ENCODE assay signal across 23 cellular contexts in genomic region chr6:80436663-80437062, GRCh38.
DNase-seq lines count a peak whose midpoint lies in the region; ATAC-seq, FAIRE-seq and TF ChIP-seq lines count a peak whose summit lies in the region.
"Had no signal": no experiment of that assay in that cellular context is flagged by ENCODE, and none has a peak within 500 bp of the region (broad histone marks: within the 10 kb centered on the region; RNA-seq: fewer than 3 reads in every experiment).

No MANE protein-coding gene starts in this region.

- POLR2A ChIA-PET in SK-N-SH (lab: Yijun Ruan, JAX): no interaction called here
- POLR2A ChIA-PET in IMR-90 (lab: Charles Lee; ENCODE audit: unreplicated experiment): no interaction called here

- no peaks in the 10 kb centered on the region for H3K9me2 ChIP-seq in SK-N-SH
- no peaks in the 10 kb centered on the region for H3K9me2 ChIP-seq in neural cell (ENCODE audit: insufficient read depth, low read length)

- no peaks in the 10 kb centered on the region for H3K27me3 ChIP-seq in SK-N-SH (ENCODE audit: insufficient read depth)
- no peaks in the 10 kb centered on the region for H3K27me3 ChIP-seq in IMR-90 (ENCODE audit: control insufficient read depth, insufficient read depth, low read length)
- H3K27me3 ChIP-seq in neural cell (ENCODE audit: insufficient read depth, low read depth, low read length): no peaks in the 10 kb centered on the region
- H3K27me3 ChIP-seq in skeletal muscle satellite cell (ENCODE audit: control insufficient read depth, insufficient read depth, low read length): no peaks in the 10 kb centered on the region
- H3K27me3 ChIP-seq: BLaER1 treated with 17β-estradiol and CSF1 and Interleukin-3, amounts not matched to agents 10 nM and 100 nM had no signal

- no peak overlapping the region for H3K14ac ChIP-seq in IMR-90 (replicated peaks; ENCODE audit: low read depth, low read length)

- no peak overlapping the region for H2AK5ac ChIP-seq in IMR-90 (ENCODE audit: low read depth, low read length)

- TF ChIP-seq RAD21 in SK-N-SH (IDR thresholded peaks at IDR 0.05; ENCODE audit: low read length) (no peak), IMR-90 (IDR thresholded peaks at IDR 0.05; ENCODE audit: low read length) (no peak), neural cell (conservative IDR thresholded peaks at IDR 0.05) (no peak)

- H4K91ac ChIP-seq in IMR-90 (ENCODE audit: insufficient read depth, low read depth, low read length): no peak overlapping the region

- TF ChIP-seq CTCF in SK-N-SH (IDR thresholded peaks at IDR 0.05): no peak
- TF ChIP-seq CTCF in IMR-90 (conservative IDR thresholded peaks at IDR 0.05; ENCODE audit: low read depth, low read length): no peak
- TF ChIP-seq CTCF in neural cell (IDR thresholded peaks at IDR 0.05; ENCODE audit: poor library complexity, severe bottlenecking): no peak

- H3K9me3 ChIP-seq in SK-N-SH (no peaks in the 10 kb centered on the region), IMR-90 (ENCODE audit: control insufficient read depth, insufficient read depth, low read length) (no peaks in the 10 kb centered on the region), neural cell (ENCODE audit: low read length) (no peaks in the 10 kb centered on the region), skeletal muscle satellite cell (replicated peaks; ENCODE audit: low read length) (no peaks in the 10 kb centered on the region)
- H3K9me3 ChIP-seq: A549; BLaER1 treated with 17β-estradiol and CSF1 and Interleukin-3, amounts not matched to agents 10 nM and 100 nM had no signal

- no peak overlapping the region for H3K18ac ChIP-seq in IMR-90 (ENCODE audit: low read depth, low read length)

- H3F3A ChIP-seq in SK-N-SH (replicated peaks; ENCODE audit: insufficient read depth): peaks cover 18% of the 10 kb centered on the region
- no peaks in the 10 kb centered on the region for H3F3A ChIP-seq in neural cell (ENCODE audit: insufficient read depth, low read length, poor library complexity, severe bottlenecking)

- H3K23ac ChIP-seq in IMR-90 (ENCODE audit: low read depth, low read length): no peak overlapping the region

- intact Hi-C loops in IMR-90 (cut with micrococcal nuclease) (no loop called here), posterior cingulate gyrus (cut with DNase I) (no loop called here)

- TF ChIP-seq EP300 in SK-N-SH (IDR thresholded peaks at IDR 0.05; ENCODE audit: borderline replicate concordance in 1 of 2, low read depth in 1 of 2, low read length in 1 of 2) (no peak), neural cell (conservative IDR thresholded peaks at IDR 0.05; ENCODE audit: poor library complexity, severe bottlenecking) (peak; percentile 54)

- peak overlapping the region; percentile 26; the same call in 1 of the 2 replicates for H2BK20ac ChIP-seq in IMR-90 (ENCODE audit: low read depth, low read length)

- H4K5ac ChIP-seq in IMR-90 (ENCODE audit: low read depth, low read length): no peak overlapping the region

- H2BK15ac ChIP-seq in IMR-90 (ENCODE audit: low read depth, low read length): no peak overlapping the region

- no peak overlapping the region for H3K9ac ChIP-seq in SK-N-SH
- no peak overlapping the region for H3K9ac ChIP-seq in IMR-90 (ENCODE audit: low read depth, low read length)
- H3K9ac ChIP-seq in neural cell (ENCODE audit: low read length): no peak overlapping the region
- peak overlapping the region; percentile 28 for H3K9ac ChIP-seq in skeletal muscle satellite cell (ENCODE audit: low read depth, low read length)
- H3K9ac ChIP-seq: BLaER1 treated with 17β-estradiol and CSF1 and Interleukin-3, amounts not matched to agents 10 nM and 100 nM had no signal

- dilution Hi-C loops in IMR-90 (cut with HindIII; ENCODE audit: low sequenced_read_pairs, unreplicated experiment): no loop called here

- ATAC-seq in SK-N-SH treated with all-trans-retinoic acid at 6 μM for 48 hours (no peak), IMR-90 (ENCODE audit: low read depth) (no peak), GM18868 (IDR thresholded peaks at IDR 0.05; ENCODE audit: unreplicated experiment) (no peak)
- ATAC-seq: A549, GM12878 had no signal

- H3K4ac ChIP-seq in IMR-90 (ENCODE audit: low read depth, low read length): no peak overlapping the region

- H2AK9ac ChIP-seq in IMR-90 (replicated peaks; ENCODE audit: low read depth, low read length, poor library complexity): no peak overlapping the region

- H2AFZ ChIP-seq in SK-N-SH (ENCODE audit: low read depth) (no peak overlapping the region), IMR-90 (replicated peaks; ENCODE audit: low read length, poor library complexity) (no peak overlapping the region), neural cell (ENCODE audit: low read depth, low read length) (no peak overlapping the region)

- in situ Hi-C loops in IMR-90 (cut with MboI; ENCODE audit: low sequenced_read_pairs): no loop called here

- H3K27ac ChIP-seq in SK-N-SH (ENCODE audit: low read depth in 2 of 2, low read length in 1 of 2) (peak overlapping the region; percentile 22 to 76; a peak in 3 of 4 replicates), IMR-90 (ENCODE audit: insufficient read depth, low read length) (no peak overlapping the region), neural cell (ENCODE audit: low read length) (peak overlapping the region; percentile 18)
- H3K27ac ChIP-seq: 22Rv1; A549; BLaER1 treated with 17β-estradiol and CSF1 and Interleukin-3, amounts not matched to agents 10 nM and 100 nM; C4-2B had no signal

- TF ChIP-seq POLR2A in IMR-90 (IDR thresholded peaks at IDR 0.05; ENCODE audit: low read depth, low read length) (no peak), GM12892 (IDR thresholded peaks at IDR 0.05; ENCODE audit: low read depth, low read length) (no peak)

- H4K8ac ChIP-seq in IMR-90 (ENCODE audit: low read depth in 2 of 2, low read length in 2 of 2): no peak overlapping the region; a peak in 1 of 4 replicates

- H3K9me1 ChIP-seq in IMR-90 (ENCODE audit: insufficient read depth, low read length): peaks cover 4% of the 10 kb centered on the region; the same call in 1 of the 2 replicates

- no peaks in the 10 kb centered on the region for H3K79me2 ChIP-seq in SK-N-SH (ENCODE audit: insufficient read depth)
- no peaks in the 10 kb centered on the region for H3K79me2 ChIP-seq in neural cell (replicated peaks; ENCODE audit: insufficient read depth, low read length)

- H3K4me3 ChIP-seq in SK-N-SH (ENCODE audit: low read depth in 2 of 2, low read length in 1 of 2) (no peak overlapping the region), IMR-90 (ENCODE audit: insufficient read depth, low read depth, low read length) (no peak overlapping the region), neural cell (ENCODE audit: low read length) (no peak overlapping the region), skeletal muscle satellite cell (ENCODE audit: low read length) (no peak overlapping the region)
- H3K4me3 ChIP-seq: A549; BLaER1 treated with 17β-estradiol and CSF1 and Interleukin-3, amounts not matched to agents 10 nM and 100 nM; GM12878 had no signal

- H4K20me1 ChIP-seq in SK-N-SH (ENCODE audit: insufficient read depth): no peaks in the 10 kb centered on the region
- H4K20me1 ChIP-seq in IMR-90 (ENCODE audit: insufficient read depth, low read length): no peaks in the 10 kb centered on the region
- H4K20me1 ChIP-seq in neural cell (ENCODE audit: insufficient read depth): no peaks in the 10 kb centered on the region
- H4K20me1 ChIP-seq: BLaER1 treated with 17β-estradiol and CSF1 and Interleukin-3, amounts not matched to agents 10 nM and 100 nM had no signal

- BruUV-seq in IMR-90 (replicated peaks; lab: Mats Ljungman, UMichigan): no TSS peak

- no peak overlapping the region for H3K56ac ChIP-seq in IMR-90 (ENCODE audit: extremely low read depth, insufficient read depth, low read length)

- FAIRE-seq in GM12892 (lab: Jason Lieb, UNC): no peak
- FAIRE-seq: A549, GM12878 had no signal

- peaks cover 0 to 19% of the 10 kb centered on the region in 2 experiments; a peak in 3 of 4 replicates for H3K4me1 ChIP-seq in SK-N-SH (ENCODE audit: control insufficient read depth in 1 of 2, insufficient read depth in 2 of 2, low read depth in 1 of 2, low read length in 1 of 2)
- peaks cover 13% of the 10 kb centered on the region for H3K4me1 ChIP-seq in IMR-90 (ENCODE audit: control insufficient read depth, insufficient read depth, low read length)
- peaks cover 44% of the 10 kb centered on the region for H3K4me1 ChIP-seq in skeletal muscle satellite cell (ENCODE audit: control insufficient read depth, insufficient read depth, low read length)
- H3K4me1 ChIP-seq: BLaER1 treated with 17β-estradiol and CSF1 and Interleukin-3, amounts not matched to agents 10 nM and 100 nM had no signal

- CTCF ChIA-PET in SK-N-SH (lab: Yijun Ruan, JAX): no interaction called here
- CTCF ChIA-PET in IMR-90 (lab: Yijun Ruan, JAX): no interaction called here

- H3K36me3 ChIP-seq in SK-N-SH (replicated peaks in 1 of 2; ENCODE audit: control insufficient read depth in 1 of 2, insufficient read depth in 2 of 2, low read length in 1 of 2) (no peaks in the 10 kb centered on the region), IMR-90 (ENCODE audit: control insufficient read depth, insufficient read depth, low read length) (no peaks in the 10 kb centered on the region), neural cell (ENCODE audit: insufficient read depth, low read length) (no peaks in the 10 kb centered on the region), skeletal muscle satellite cell (ENCODE audit: insufficient read depth, low read length) (no peaks in the 10 kb centered on the region)
- H3K36me3 ChIP-seq: BLaER1 treated with 17β-estradiol and CSF1 and Interleukin-3, amounts not matched to agents 10 nM and 100 nM had no signal

- H2BK120ac ChIP-seq in IMR-90 (ENCODE audit: low read depth, low read length): no peak overlapping the region

- 98% methylated on average over 1 of the region's 1 CpG for WGBS in SK-N-SH (ENCODE audit: low lambda C conversion rate)
- no CpG with 5 or more reads among the region's 1 CpG for WGBS in IMR-90 (ENCODE audit: extremely low coverage in 2 of 2, insufficient read length in 1 of 2), 2 experiments

- 0 out of 4 replicates have a peak, but pooled peaks cover 0 to 4% of the 10 kb centered on the region in 2 experiments for H3K79me1 ChIP-seq in IMR-90 (ENCODE audit: low read depth in 1 of 2, low read length in 2 of 2)

- no peak for DNase-seq in SK-N-SH
- no peak for DNase-seq in IMR-90
- no peak for DNase-seq in GM12892 (ENCODE audit: insufficient read length)
- DNase-seq in posterior cingulate gyrus: no peak
- DNase-seq: AML-193; CD4-positive, alpha-beta T cell; CD8-positive, alpha-beta memory T cell; COR-L47; DMS 273 treated with DMSO at 0.1 percent for 48 hours; DMS153; DMS53; DMS79; DND-41; GDM1 had no signal

- H3K4me2 ChIP-seq in SK-N-SH (no peak overlapping the region), IMR-90 (ENCODE audit: low read depth, low read length) (no peak overlapping the region), neural cell (ENCODE audit: low read length) (no peak overlapping the region), skeletal muscle satellite cell (ENCODE audit: low read length) (no peak overlapping the region)
- H3K4me2 ChIP-seq: A549; BLaER1 treated with 17β-estradiol and CSF1 and Interleukin-3, amounts not matched to agents 10 nM and 100 nM had no signal

- no peak overlapping the region for H2BK5ac ChIP-seq in IMR-90 (ENCODE audit: low read depth, low read length, poor library complexity, severe bottlenecking)

TF ChIP-seq in SK-N-SH treated with all-trans-retinoic acid at 6 μM for 48 hours, 23 proteins besides CTCF, POLR2A, EP300 and RAD21 (continues in another document):
- TF ChIP-seq ESRRG (CRISPR knock-in tag; IDR thresholded peaks at IDR 0.05): no peak

TF ChIP-seq in neural cell, 6 proteins besides CTCF, POLR2A, EP300 and RAD21 (continues in another document):
- TF ChIP-seq SMC3 (conservative IDR thresholded peaks at IDR 0.05; ENCODE audit: poor library complexity): no peak
